ENCODE assay signal across 25 cellular contexts in the genomic region with DNA sequence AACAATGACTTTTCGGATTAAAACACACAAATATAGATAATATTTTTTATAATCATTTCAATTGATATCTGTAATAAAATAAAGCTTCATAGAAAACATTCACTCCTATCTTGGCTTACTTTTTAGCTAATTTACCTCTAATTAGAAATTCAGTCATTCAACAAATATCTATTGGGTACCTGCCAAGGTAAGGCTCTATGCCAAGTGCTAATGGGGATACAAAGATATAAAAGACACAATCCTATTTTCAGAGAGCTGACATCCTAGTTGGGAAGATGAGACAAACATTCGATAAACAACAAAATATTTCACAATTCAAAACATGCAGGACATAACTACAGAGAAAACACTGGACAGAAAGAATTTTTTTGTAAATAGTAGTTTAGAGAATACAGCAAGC.
"Had no signal": no experiment of that assay in that cellular context is flagged by ENCODE, and none has a peak within 500 bp of the region (broad histone marks: within the 10 kb centered on the region; RNA-seq: fewer than 3 reads in every experiment).

No MANE protein-coding gene starts in this region.

- FAIRE-seq: astrocyte, endothelial cell of umbilical vein, kidney, pancreas had no signal

- DNase-seq: activated CD4-positive, alpha-beta memory T cell treated with anti-CD3 and anti-CD28 coated beads for 36 hours; activated CD4-positive, alpha-beta T cell treated with anti-CD3 and anti-CD28 coated beads, Interleukin-2, amount 10 ng/mL, durations not matched to agents 24 days and 14 days; activated CD4-positive, CD25-positive, alpha-beta regulatory T cell treated with anti-CD3 and anti-CD28 coated beads, Interleukin-2, amount 50 U/mL, for 72 hours; activated CD8-positive, alpha-beta memory T cell treated with anti-CD3 and anti-CD28 coated beads, Interleukin-2, amount 50 U/mL, for 4 hours; activated gamma-delta T cell; activated naive CD4-positive, alpha-beta T cell treated with anti-CD3 and anti-CD28 coated beads, Interleukin-2, amount 10 ng/mL, durations not matched to agents 7 days and 5 days; activated naive CD8-positive, alpha-beta T cell treated with anti-CD3 and anti-CD28 coated beads, Interleukin-2, amount 10 ng/mL, durations not matched to agents 7 days and 5 days; activated T-cell treated with anti-CD3 and anti-CD28 coated beads, Interleukin-2, amount 50 U/mL, for 1 hour; amniotic stem cell; brain microvascular endothelial cell; cortex of kidney; head of caudate nucleus; hippocampal formation; kidney; naive thymus-derived CD8-positive, alpha-beta T cell; nucleus accumbens; pancreas; retina; stimulated activated CD4-positive, alpha-beta T cell treated with anti-CD3 and anti-CD28 coated beads, Interleukin-12 subunit alpha, Interleukin-12 subunit beta, amount 100 ng/mL, for 4 hours; stimulated activated CD4-positive, alpha-beta T cell treated with anti-CD3 and anti-CD28 coated beads, Interleukin-4, amount 100 ng/mL, for 1 hour; stimulated activated naive CD8-positive, alpha-beta T cell treated with anti-CD3 and anti-CD28 coated beads, Interleukin-15, Interleukin-2, amounts not matched to agents 100 U/mL and 50 U/mL, for 24 hours; testis; transverse colon had no signal
